28 cellular contexts compared by ENCODE assay signal in the genomic region with DNA sequence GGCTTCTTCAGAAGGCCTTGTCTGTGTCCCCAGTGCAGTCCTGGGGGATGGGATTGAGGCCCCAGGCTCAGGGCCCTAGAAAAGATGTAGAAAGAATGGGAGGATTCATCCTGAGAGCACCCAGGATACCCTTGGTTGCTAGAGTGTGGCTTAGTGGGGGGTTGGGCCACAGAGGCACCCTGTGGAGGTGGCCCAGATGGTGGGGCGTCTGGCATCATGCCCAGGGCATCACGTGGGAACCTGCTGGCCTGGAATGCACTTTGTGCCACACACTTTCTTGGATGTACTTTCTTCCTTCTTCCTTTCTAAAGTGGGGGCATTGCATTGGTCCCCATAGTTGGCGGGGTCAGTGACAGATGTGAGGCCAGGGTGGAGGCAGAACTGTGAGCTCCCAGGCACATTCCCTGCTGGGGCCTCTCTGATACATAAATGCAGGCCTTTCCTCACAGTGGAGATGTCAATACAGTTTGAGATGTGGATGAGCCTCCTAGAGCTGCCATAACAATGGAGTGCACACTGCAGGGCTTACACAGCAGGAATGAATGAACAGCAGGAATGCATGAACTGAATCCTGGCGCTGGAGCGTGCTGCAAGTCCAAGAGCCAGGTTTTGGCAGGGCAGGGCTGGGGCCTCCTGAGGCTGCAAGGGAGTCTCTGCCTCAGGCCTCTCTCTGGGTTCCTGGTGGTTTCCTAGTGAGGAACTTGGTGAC. TPM values are rescaled to one million over a fixed set of nuclear protein-coding genes. Genes with fewer than 3 reads are reported as not detected.
DNase-seq lines count a peak whose midpoint lies in the region; ATAC-seq, FAIRE-seq and TF ChIP-seq lines count a peak whose summit lies in the region.
"Had no signal": no experiment of that assay in that cellular context is flagged by ENCODE, and none has a peak within 500 bp of the region (broad histone marks: within the 10 kb centered on the region; RNA-seq: fewer than 3 reads in every experiment).

No MANE protein-coding gene starts in this region.

- DNase-seq in Caki2 (ENCODE audit: low read depth) = peak; percentile 38
- peak; percentile 32 for DNase-seq in HK-2 (ENCODE audit: unreplicated experiment)
- peak; percentile 70 for DNase-seq in NCI-H446 treated with DMSO at 0.1 percent for 48 hours (lab: John Stamatoyannopoulos, UW)
- DNase-seq in kidney = peak; percentile 48
- DNase-seq in anterior cingulate cortex (lab: John Stamatoyannopoulos, UW) = no peak
- DNase-seq: activated naive CD8-positive, alpha-beta T cell treated with anti-CD3 and anti-CD28 coated beads, Interleukin-2, amount 10 ng/mL, durations not matched to agents 7 days and 5 days; AML-193; brain microvascular endothelial cell; effector memory CD8-positive, alpha-beta T cell; EL; gastrocnemius medialis; GM23248; hypothalamus; Kasumi-1; lower lobe of right lung; NCI-H1092; NCI-H226; T-helper 9 cell; testis had no signal

- H3K4me3 ChIP-seq in kidney (ENCODE audit: low read length in 2 of 2) = no peak overlapping the region
- H3K4me3 ChIP-seq: gastrocnemius medialis, GM23248, lower lobe of right lung, prostate gland, testis, vagina had no signal

- H3K27ac ChIP-seq in kidney (ENCODE audit: low read depth in 2 of 2, low read length in 2 of 2) = no peak overlapping the region
- H3K27ac ChIP-seq: brain microvascular endothelial cell, gastrocnemius medialis, GM23248, lower lobe of right lung, prostate gland, testis, vagina had no signal

- H3K36me3 ChIP-seq in kidney (ENCODE audit: control insufficient read depth in 1 of 2, insufficient read depth in 2 of 2, low read length in 2 of 2) = no peaks in the 10 kb centered on the region
- H3K36me3 ChIP-seq: brain microvascular endothelial cell, gastrocnemius medialis, lower lobe of right lung, prostate gland, vagina had no signal

- no peak overlapping the region for H3K9ac ChIP-seq in kidney (ENCODE audit: low read length in 2 of 2)
- H3K9ac ChIP-seq: GM23248 had no signal

- no peaks in the 10 kb centered on the region for H3K4me1 ChIP-seq in kidney (ENCODE audit: control insufficient read depth in 1 of 2, insufficient read depth in 1 of 2, low read depth in 1 of 2, low read length in 2 of 2)
- H3K4me1 ChIP-seq: gastrocnemius medialis, lower lobe of right lung, prostate gland, testis, vagina had no signal

- ATAC-seq in GM18870 (IDR thresholded peaks at IDR 0.05; ENCODE audit: unreplicated experiment) (no peak), HG03457 (IDR thresholded peaks at IDR 0.05; ENCODE audit: unreplicated experiment) (no peak)
- ATAC-seq: activated T-helper 17 cell treated with anti-CD3 and anti-CD28 coated beads, Interleukin-2, amount 50 U/mL, for 72 hours; effector memory CD8-positive, alpha-beta T cell; esophagus mucosa; gastrocnemius medialis; lower lobe of right lung; WTC11 had no signal

- in situ Hi-C loops in Caki2 (cut with HindIII; ENCODE audit: low pct_unique_long_range_greater_than_20kb, low sequenced_read_pairs) = no loop called here

- peaks cover 0 to 3% of the 10 kb centered on the region in 2 donors for H3K9me3 ChIP-seq in kidney (ENCODE audit: control insufficient read depth in 1 of 2, low read length in 2 of 2)
- H3K9me3 ChIP-seq: gastrocnemius medialis, lower lobe of right lung, prostate gland, testis, vagina had no signal

- intact Hi-C loops in kidney (cut with DNase I) = no loop called here

- no peak for TF ChIP-seq CTCF in kidney (IDR thresholded peaks at IDR 0.05; ENCODE audit: borderline replicate concordance, extremely low read depth, insufficient read depth)

- FAIRE-seq in kidney (lab: Jason Lieb, UNC) = no peak
- FAIRE-seq: colon, islet of Langerhans had no signal

RNA-seq across cellular contexts. Expression of gene MGAT5B, which starts 43.2 kb away (rescaled TPM):
- total RNA-seq in Caki2 (2014; rRNA removed; shearing (Covaris generic); ENCODE audit: low replicate concordance) = 3.1 and 9.6 TPM in 2 replicates
- 2.3 TPM for total RNA-seq in kidney
- 0.56 TPM for polyA plus RNA-seq in kidney (ENCODE audit: insufficient read depth, low read depth, low replicate concordance)
- total RNA-seq: gastrocnemius medialis had no signal

Comparison
In these comparisons a context has a peak if more than half of its experiments do, and no peak if none do; other contexts are left out.
1. DNase-seq: peak in Caki2 (single experiment), HK-2 (single experiment), NCI-H446 treated with DMSO at 0.1 percent for 48 hours (single experiment) and kidney (single experiment); none in anterior cingulate cortex (0 of 58).